2 cellular contexts compared by ENCODE assay signal in the genomic region with DNA sequence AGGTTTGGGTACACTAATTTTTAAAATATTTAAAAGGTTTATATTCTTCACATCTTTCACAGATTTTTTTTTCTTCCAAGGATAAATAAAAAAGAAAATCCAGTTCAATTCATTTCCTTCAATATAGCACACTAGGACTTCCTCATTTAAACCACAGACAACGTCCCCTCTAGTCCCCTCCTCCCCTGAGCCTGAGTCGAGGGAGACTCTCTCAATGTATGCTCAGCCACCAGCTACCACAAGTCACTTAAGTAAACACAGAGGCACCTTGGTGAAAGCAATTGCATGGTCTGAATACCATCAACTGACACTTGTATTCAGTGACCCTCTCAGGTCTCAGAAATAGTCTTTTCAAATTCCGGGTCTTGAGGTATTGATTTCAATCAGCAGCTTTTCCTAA.
TF ChIP-seq lines count a peak whose summit lies in the region.

No MANE protein-coding gene starts in this region.

TF ChIP-seq in K562, 482 proteins besides CTCF, POLR2A, EP300 and RAD21 (continued from another document):
- TF ChIP-seq FOXA3 (CRISPR knock-in tag; conservative IDR thresholded peaks at IDR 0.05 in 1 of 2, IDR thresholded peaks at IDR 0.05 in 1 of 2): peak in 1 of 2 experiments; percentile 57; a peak in 2 of 4 replicates
TF ChIP-seq in K562: peak in this region for 2.

TF ChIP-seq in HepG2, 621 proteins besides CTCF, POLR2A, EP300 and RAD21 (continued from another document):
- TF ChIP-seq, protein P1, sequence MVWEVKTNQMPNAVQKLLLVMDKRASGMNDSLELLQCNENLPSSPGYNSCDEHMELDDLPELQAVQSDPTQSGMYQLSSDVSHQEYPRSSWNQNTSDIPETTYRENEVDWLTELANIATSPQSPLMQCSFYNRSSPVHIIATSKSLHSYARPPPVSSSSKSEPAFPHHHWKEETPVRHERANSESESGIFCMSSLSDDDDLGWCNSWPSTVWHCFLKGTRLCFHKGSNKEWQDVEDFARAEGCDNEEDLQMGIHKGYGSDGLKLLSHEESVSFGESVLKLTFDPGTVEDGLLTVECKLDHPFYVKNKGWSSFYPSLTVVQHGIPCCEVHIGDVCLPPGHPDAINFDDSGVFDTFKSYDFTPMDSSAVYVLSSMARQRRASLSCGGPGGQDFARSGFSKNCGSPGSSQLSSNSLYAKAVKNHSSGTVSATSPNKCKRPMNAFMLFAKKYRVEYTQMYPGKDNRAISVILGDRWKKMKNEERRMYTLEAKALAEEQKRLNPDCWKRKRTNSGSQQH (CRISPR knock-in tag; IDR thresholded peaks at IDR 0.05; ENCODE audit: low read depth): no peak
- TF ChIP-seq ZNF816 (CRISPR knock-in tag; IDR thresholded peaks at IDR 0.05; ENCODE audit: borderline replicate concordance) (no peak), FOXJ3 (CRISPR knock-in tag; IDR thresholded peaks at IDR 0.05; ENCODE audit: borderline replicate concordance) (no peak), PTBP1 (IDR thresholded peaks at IDR 0.05; ENCODE audit: low read depth, low read length, poor library complexity, severe bottlenecking) (no peak), ZNF558 (CRISPR knock-in tag; IDR thresholded peaks at IDR 0.05; ENCODE audit: borderline replicate concordance) (no peak)
TF ChIP-seq in HepG2: peak in this region for 0.
